ENCODE assay signal across 8 cellular contexts in the genomic region with DNA sequence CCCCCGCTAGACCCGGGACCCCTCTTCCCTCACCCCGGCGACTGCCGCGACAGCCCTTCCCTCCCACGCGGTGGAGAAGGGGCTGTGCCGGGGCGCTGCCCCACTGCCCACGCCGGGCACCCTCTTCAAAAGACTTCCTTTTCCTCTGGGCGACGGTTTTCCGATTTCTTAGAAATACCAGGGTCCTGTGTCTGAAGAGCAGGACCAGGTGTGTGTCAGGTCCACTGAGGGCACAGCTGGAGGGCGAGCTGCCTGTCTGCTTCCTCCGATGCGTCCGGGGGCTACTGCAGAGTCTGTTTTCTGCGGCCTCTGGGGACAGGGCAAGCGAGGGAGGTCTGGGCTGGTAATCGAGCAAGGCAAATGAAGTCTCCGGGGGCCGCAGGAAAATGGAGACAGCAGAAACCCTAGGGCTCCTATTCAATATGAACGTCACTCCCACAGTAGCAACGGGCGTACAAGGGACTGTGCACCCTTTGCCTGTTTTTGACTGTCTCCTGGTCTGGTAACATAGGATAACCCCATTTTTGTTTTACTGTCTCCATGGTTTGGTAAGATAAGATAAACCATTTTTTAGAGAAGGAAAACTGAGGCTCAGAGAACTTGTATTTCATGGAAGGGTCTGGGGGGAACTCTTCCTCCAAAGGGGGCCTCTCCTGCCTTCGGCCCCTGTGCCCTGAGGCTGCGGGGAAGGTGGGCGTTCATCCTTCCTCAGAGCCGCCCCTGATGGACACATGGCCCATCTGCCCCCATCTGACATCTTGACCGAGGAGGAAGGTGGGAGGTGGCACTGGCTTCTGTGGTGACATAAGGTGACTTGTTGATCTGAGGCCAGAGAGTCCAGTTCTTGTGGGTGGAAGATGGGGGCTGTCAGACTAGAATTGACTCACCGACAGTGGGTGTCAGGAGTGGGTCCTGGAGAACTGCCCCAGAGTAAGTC. TPM values are rescaled to one million over a fixed set of nuclear protein-coding genes. Genes with fewer than 3 reads are reported as not detected.
DNase-seq lines count a peak whose midpoint lies in the region; ATAC-seq, FAIRE-seq and TF ChIP-seq lines count a peak whose summit lies in the region.

No MANE protein-coding gene starts in this region.

- H3K4me1 Mint-ChIP-seq in T-helper 1 cell treated with Interleukin-12 subunit alpha and Interleukin-12 subunit beta and Interleukin-4 antibody, amounts not matched to agents 30 μg/mL and 1 μg/mL, for 36 hours (ENCODE audit: low read depth) = peaks cover 71% of the 10 kb centered on the region

- peak overlapping the region; percentile 100 for H3K4me3 Mint-ChIP-seq in T-helper 1 cell treated with Interleukin-12 subunit alpha and Interleukin-12 subunit beta and Interleukin-4 antibody, amounts not matched to agents 30 μg/mL and 1 μg/mL, for 36 hours

- 26 to 32% methylated on average over 33 of the region's 33 CpGs for WGBS in pancreas, 2 donors

- peak overlapping the region in 2 of 4 donors; percentile 57 to 70 for H3K27ac ChIP-seq in pancreas

- FAIRE-seq in pancreas (lab: Jason Lieb, UNC) = no peak

- DNase-seq in T-helper 1 cell (no peak), NCI-H69 (lab: John Stamatoyannopoulos, UW) (peak; percentile 9), dermis blood vessel endothelial cell (peak; percentile 33), pancreas (no peak), C1 segment of cervical spinal cord (lab: John Stamatoyannopoulos, UW) (no peak), middle frontal gyrus (ENCODE audit: extremely low spot score, low spot score) (no peak)
- no peak for DNase-seq in activated CD4-positive, CD25-positive, alpha-beta regulatory T cell (lab: John Stamatoyannopoulos, UW)

- H3K27ac Mint-ChIP-seq in T-helper 1 cell treated with Interleukin-12 subunit alpha and Interleukin-12 subunit beta and Interleukin-4 antibody, amounts not matched to agents 30 μg/mL and 1 μg/mL, for 36 hours = peak overlapping the region; percentile 98

- H3K36me3 ChIP-seq in pancreas = no peaks in the 10 kb centered on the region

- no peaks in the 10 kb centered on the region for H3K9me3 Mint-ChIP-seq in T-helper 1 cell treated with Interleukin-12 subunit alpha and Interleukin-12 subunit beta and Interleukin-4 antibody, amounts not matched to agents 30 μg/mL and 1 μg/mL, for 36 hours

- peaks cover 42% of the 10 kb centered on the region for H3K36me3 Mint-ChIP-seq in T-helper 1 cell treated with Interleukin-12 subunit alpha and Interleukin-12 subunit beta and Interleukin-4 antibody, amounts not matched to agents 30 μg/mL and 1 μg/mL, for 36 hours (ENCODE audit: low read depth)

- no peaks in the 10 kb centered on the region for H3K27me3 ChIP-seq in pancreas

- no peaks in the 10 kb centered on the region for H3K9me3 ChIP-seq in pancreas

- H3K4me3 ChIP-seq in pancreas = peak overlapping the region; percentile 34 to 65 (median 42)

- no peak for TF ChIP-seq CTCF in pancreas (IDR thresholded peaks at IDR 0.05)

- ATAC-seq in pancreas = peak in 1 of 4 donors; percentile 11

- no peaks in the 10 kb centered on the region for H3K27me3 Mint-ChIP-seq in T-helper 1 cell treated with Interleukin-12 subunit alpha and Interleukin-12 subunit beta and Interleukin-4 antibody, amounts not matched to agents 30 μg/mL and 1 μg/mL, for 36 hours (ENCODE audit: low read depth)

- H3K4me1 ChIP-seq in pancreas = no peaks in the 10 kb centered on the region

- intact Hi-C loops in pancreas (cut with DNase I) = no loop called here

RNA-seq across cellular contexts. Expression of a gene that starts 1.0 kb away (rescaled TPM):
- total RNA-seq in dermis blood vessel endothelial cell (81.3 and 98.3 TPM in 2 replicates), pancreas (10 to 100 TPM in 2 of 6 donors, 1 to 10 TPM in 4; 2.1 to 20.2 (median 5.9) TPM)
- 1 to 10 TPM; 3.5 to 4.0 TPM for polyA plus RNA-seq in pancreas

Comparison
In these comparisons a context has a peak if more than half of its experiments do, and no peak if none do; other contexts are left out.
1. DNase-seq: peak in NCI-H69 (single experiment) and dermis blood vessel endothelial cell (single experiment); none in T-helper 1 cell (0 of 5), pancreas (0 of 6), C1 segment of cervical spinal cord (0 of 14), middle frontal gyrus (single experiment) and activated CD4-positive, CD25-positive, alpha-beta regulatory T cell (0 of 4).